ENCODE assay signal across 8 cellular contexts in genomic region chr17:57948555-57949420, GRCh38. TPM values are rescaled to one million over a fixed set of nuclear protein-coding genes. Genes with fewer than 3 reads are reported as not detected.
A peak's percentile ranks its signal among the peaks of the same experiment; 100 is the strongest.
DNase-seq lines count a peak whose midpoint lies in the region; ATAC-seq, FAIRE-seq and TF ChIP-seq lines count a peak whose summit lies in the region.

No MANE protein-coding gene starts in this region.

- BruUV-seq in PC-9 (replicated peaks; lab: Mats Ljungman, UMichigan): TSS peak; percentile 87

- no peaks in the 10 kb centered on the region for H3K36me3 Mint-ChIP-seq in effector memory CD8-positive, alpha-beta T cell (ENCODE audit: insufficient read depth)
- no peaks in the 10 kb centered on the region for H3K36me3 Mint-ChIP-seq in natural killer cell treated with Interleukin-12 subunit alpha and Interleukin-12 subunit beta and Interleukin-15 and Interleukin-18, amount 100 ng/mL, for 72 hours

- no peaks in the 10 kb centered on the region for H3K9me3 ChIP-seq in PC-9 (ENCODE audit: insufficient read depth, low read depth)
- no peaks in the 10 kb centered on the region for H3K9me3 ChIP-seq in effector memory CD4-positive, alpha-beta T cell (ENCODE audit: control insufficient read depth, low read length)

- H3K4me1 Mint-ChIP-seq in effector memory CD8-positive, alpha-beta T cell (ENCODE audit: low read depth in 2 of 2): peaks cover 20 to 31% of the 10 kb centered on the region in 2 donors
- peaks cover 40 to 41% of the 10 kb centered on the region in 2 donors for H3K4me1 Mint-ChIP-seq in natural killer cell treated with Interleukin-12 subunit alpha and Interleukin-12 subunit beta and Interleukin-15 and Interleukin-18, amount 100 ng/mL, for 72 hours (ENCODE audit: low read depth in 2 of 2)

- no peaks in the 10 kb centered on the region for H3K9me3 Mint-ChIP-seq in effector memory CD8-positive, alpha-beta T cell
- no peaks in the 10 kb centered on the region for H3K9me3 Mint-ChIP-seq in natural killer cell treated with Interleukin-12 subunit alpha and Interleukin-12 subunit beta and Interleukin-15 and Interleukin-18, amount 100 ng/mL, for 72 hours

- H3K27me3 ChIP-seq in PC-9 (ENCODE audit: insufficient read depth, low read depth): no peaks in the 10 kb centered on the region
- H3K27me3 ChIP-seq in effector memory CD4-positive, alpha-beta T cell (replicated peaks; ENCODE audit: control insufficient read depth, insufficient read depth, low read length, poor library complexity, severe bottlenecking): no peaks in the 10 kb centered on the region

- no peaks in the 10 kb centered on the region for H4K20me1 ChIP-seq in PC-9 (ENCODE audit: insufficient read depth)

- DNase-seq in GM18507 (ENCODE audit: extremely low spot score, insufficient read length, low read depth): no peak
- DNase-seq in PC-9: peak; percentile 76 to 100
- DNase-seq in effector memory CD8-positive, alpha-beta T cell: no peak
- DNase-seq in natural killer cell treated with Interleukin-12 subunit alpha and Interleukin-12 subunit beta and Interleukin-15 and Interleukin-18, amount 100 ng/mL, for 72 hours (ENCODE audit: low spot score): no peak
- no peak for DNase-seq in effector memory CD4-positive, alpha-beta T cell
- no peak for DNase-seq in NCI-H1048 (lab: John Stamatoyannopoulos, UW)
- DNase-seq in NCI-H187 treated with DMSO at 0.1 percent for 48 hours (lab: John Stamatoyannopoulos, UW): no peak

- peaks cover 72% of the 10 kb centered on the region for H3K4me1 ChIP-seq in PC-9 (replicated peaks; ENCODE audit: insufficient read depth)
- H3K4me1 ChIP-seq in effector memory CD4-positive, alpha-beta T cell (ENCODE audit: control insufficient read depth, insufficient read depth, low read length, poor library complexity, severe bottlenecking): peaks cover 3% of the 10 kb centered on the region

- H3K27ac Mint-ChIP-seq in effector memory CD8-positive, alpha-beta T cell: peak overlapping the region; percentile 5 to 32
- H3K27ac Mint-ChIP-seq in natural killer cell treated with Interleukin-12 subunit alpha and Interleukin-12 subunit beta and Interleukin-15 and Interleukin-18, amount 100 ng/mL, for 72 hours: peak overlapping the region; percentile 17 to 63

- H3K4me2 ChIP-seq in PC-9: peak overlapping the region; percentile 68

- peaks cover 68% of the 10 kb centered on the region for H3K79me2 ChIP-seq in PC-9 (ENCODE audit: low read depth)

- H3K9me2 ChIP-seq in PC-9 (ENCODE audit: insufficient read depth): no peaks in the 10 kb centered on the region

- peaks cover 2 to 7% of the 10 kb centered on the region in 2 donors for H3K27me3 Mint-ChIP-seq in effector memory CD8-positive, alpha-beta T cell
- H3K27me3 Mint-ChIP-seq in natural killer cell treated with Interleukin-12 subunit alpha and Interleukin-12 subunit beta and Interleukin-15 and Interleukin-18, amount 100 ng/mL, for 72 hours: peaks cover 19 to 21% of the 10 kb centered on the region in 2 donors

- FAIRE-seq in GM18507 (lab: Jason Lieb, UNC): peak; percentile 26

- ATAC-seq in effector memory CD8-positive, alpha-beta T cell (replicated peaks): peak; percentile 18
- ATAC-seq in natural killer cell treated with Interleukin-12 subunit alpha and Interleukin-12 subunit beta and Interleukin-15 and Interleukin-18, amount 100 ng/mL, for 72 hours: peak; percentile 75 to 83
- no peak for ATAC-seq in GM21723 (IDR thresholded peaks at IDR 0.05; ENCODE audit: unreplicated experiment)

- intact Hi-C loops in PC-9 (cut with micrococcal nuclease; ENCODE audit: unreplicated experiment): loop anchor here (1.0 to 5.0 kb wide), 6 partner anchors 30 to 86 kb away; no protein-coding TSS in a partner anchor

- peak overlapping the region; percentile 95 for H3K27ac ChIP-seq in PC-9
- H3K27ac ChIP-seq in effector memory CD4-positive, alpha-beta T cell (ENCODE audit: insufficient read depth, low read length, poor library complexity, severe bottlenecking): no peak overlapping the region

- H3K4me3 Mint-ChIP-seq in effector memory CD8-positive, alpha-beta T cell: peak overlapping the region in 1 of 2 donors; percentile 1
- peak overlapping the region; percentile 65 for H3K4me3 Mint-ChIP-seq in natural killer cell treated with Interleukin-12 subunit alpha and Interleukin-12 subunit beta and Interleukin-15 and Interleukin-18, amount 100 ng/mL, for 72 hours

- CTCF ChIA-PET in PC-9 (lab: Charles Lee): interaction anchor here (0.6 to 1.4 kb wide), 6 partner anchors 36 to 88 kb away, joined by 3 to 4 read pairs (median 4); no protein-coding TSS in a partner anchor

- TF ChIP-seq CTCF in PC-9 (conservative IDR thresholded peaks at IDR 0.05): no peak

- no peaks in the 10 kb centered on the region for H3K36me3 ChIP-seq in PC-9 (ENCODE audit: low read depth)
- H3K36me3 ChIP-seq in effector memory CD4-positive, alpha-beta T cell (ENCODE audit: control insufficient read depth, insufficient read depth, low read length): no peaks in the 10 kb centered on the region

- POLR2A ChIA-PET in PC-9 (lab: Charles Lee; ENCODE audit: unreplicated experiment): interaction anchor here (0.6 to 1.1 kb wide), 2 partner anchors 47 to 59 kb away, joined by 3 to 7 read pairs; no protein-coding TSS in a partner anchor

- H2AFZ ChIP-seq in PC-9: peak overlapping the region; percentile 24; the same call in 1 of the 2 replicates

- H3K4me3 ChIP-seq in PC-9: peak overlapping the region; percentile 20; the same call in 1 of the 2 replicates
- no peak overlapping the region for H3K4me3 ChIP-seq in effector memory CD4-positive, alpha-beta T cell (ENCODE audit: insufficient read depth, low read depth, low read length, poor library complexity, severe bottlenecking)

- H3F3A ChIP-seq in PC-9 (ENCODE audit: insufficient read depth, low read depth): peaks cover 40% of the 10 kb centered on the region

RNA-seq across cellular contexts. Expression of gene CUEDC1, which starts 6.4 kb away (rescaled TPM):
- total RNA-seq in PC-9 (2021): 60.7 and 61.4 TPM in 2 replicates
- total RNA-seq in natural killer cell treated with Interleukin-12 subunit alpha and Interleukin-12 subunit beta and Interleukin-15 and Interleukin-18, amount 100 ng/mL, for 72 hours: under 1 TPM in 1 of 2 donors, not detected in 1; 0.19 TPM

RNA-seq across cellular contexts. Expression of gene VEZF1, which starts 39.3 kb away (rescaled TPM):
- total RNA-seq in PC-9 (2021): 29.9 and 50.9 TPM in 2 replicates
- 10 to 100 TPM; 29.1 to 31.8 TPM for total RNA-seq in natural killer cell treated with Interleukin-12 subunit alpha and Interleukin-12 subunit beta and Interleukin-15 and Interleukin-18, amount 100 ng/mL, for 72 hours

RNA-seq across cellular contexts. Expression of gene SRSF1, which starts 58.3 kb away (rescaled TPM):
- total RNA-seq in PC-9 (2021): 210 and 278 TPM in 2 replicates
- total RNA-seq in natural killer cell treated with Interleukin-12 subunit alpha and Interleukin-12 subunit beta and Interleukin-15 and Interleukin-18, amount 100 ng/mL, for 72 hours: 100 to 1,000 TPM; 327 to 426 TPM

Comparison
In these comparisons a context has a peak if more than half of its experiments do, and no peak if none do; other contexts are left out.
1. DNase-seq: peak in PC-9 (2 of 2); none in GM18507 (single experiment), effector memory CD8-positive, alpha-beta T cell (0 of 3), natural killer cell treated with Interleukin-12 subunit alpha and Interleukin-12 subunit beta and Interleukin-15 and Interleukin-18, amount 100 ng/mL, for 72 hours (single experiment), effector memory CD4-positive, alpha-beta T cell (0 of 3), NCI-H1048 (single experiment) and NCI-H187 treated with DMSO at 0.1 percent for 48 hours (single experiment).
2. RNA of gene CUEDC1, which starts 6.4 kb away (total RNA-seq): 60.7 to 61.4 TPM in PC-9; 0.19 TPM in natural killer cell treated with Interleukin-12 subunit alpha and Interleukin-12 subunit beta and Interleukin-15 and Interleukin-18, amount 100 ng/mL, for 72 hours; every median in the first group is over 10 times any median in the second.